Comparison of ENCODE assay signal across 8 cellular contexts in genomic region chr11:113675003-113675471, GRCh38. TPM values are rescaled to one million over a fixed set of nuclear protein-coding genes. Genes with fewer than 3 reads are reported as not detected.
DNase-seq lines count a peak whose midpoint lies in the region; ATAC-seq and TF ChIP-seq lines count a peak whose summit lies in the region.

No MANE protein-coding gene starts in this region.

- intact Hi-C loops in ascending aorta (cut with DNase I): no loop called here

- no peak for TF ChIP-seq CTCF in ascending aorta (IDR thresholded peaks at IDR 0.05)
- TF ChIP-seq CTCF in thoracic aorta (IDR thresholded peaks at IDR 0.05): no peak

- H3K27ac ChIP-seq in ascending aorta (peak overlapping the region; percentile 66 to 75), thoracic aorta (peak overlapping the region; percentile 36 to 44)

- ATAC-seq in HG03139 (IDR thresholded peaks at IDR 0.05; ENCODE audit: unreplicated experiment) (peak; percentile 63), thoracic aorta (ENCODE audit: insufficient number of reproducible peaks, low FRiP score, low read depth) (no peak)

- no peaks in the 10 kb centered on the region for H3K36me3 ChIP-seq in ascending aorta
- no peaks in the 10 kb centered on the region for H3K36me3 ChIP-seq in thoracic aorta

- peak overlapping the region in 1 of 2 donors; percentile 1 for H3K4me3 ChIP-seq in ascending aorta
- peak overlapping the region; percentile 32 for H3K4me3 ChIP-seq in thoracic aorta

- peaks cover 0 to 23% of the 10 kb centered on the region in 2 donors for H3K4me1 ChIP-seq in ascending aorta
- peaks cover 20 to 40% of the 10 kb centered on the region in 2 donors for H3K4me1 ChIP-seq in thoracic aorta (ENCODE audit: control insufficient read depth in 1 of 2, low read depth in 2 of 2)

- H3K9me3 ChIP-seq in ascending aorta: no peaks in the 10 kb centered on the region
- no peaks in the 10 kb centered on the region for H3K9me3 ChIP-seq in thoracic aorta

- H3K27me3 ChIP-seq in ascending aorta (no peaks in the 10 kb centered on the region), thoracic aorta (replicated peaks; ENCODE audit: insufficient read depth) (no peaks in the 10 kb centered on the region)

- peak; percentile 23 for DNase-seq in stimulated activated CD4-positive, alpha-beta T cell treated with anti-CD3 and anti-CD28 coated beads, Interleukin-1b, Interleukin-23, amount 100 ng/mL, for 48 hours
- no peak for DNase-seq in stimulated activated CD4-positive, alpha-beta T cell treated with anti-CD3 and anti-CD28 coated beads, Interleukin-4, amount 100 ng/mL, for 1 hour
- DNase-seq in ascending aorta (ENCODE audit: low spot score in 2 of 2) (no peak), thoracic aorta (ENCODE audit: low spot score) (no peak), DMS79 treated with DMSO at 0.1 percent for 48 hours (lab: John Stamatoyannopoulos, UW) (no peak), DMS79 (lab: John Stamatoyannopoulos, UW) (no peak), CD1c-positive myeloid dendritic cell (ENCODE audit: extremely low spot score) (no peak)

RNA-seq across cellular contexts. Expression of gene TMPRSS5, which starts 31.1 kb away (rescaled TPM):
- total RNA-seq in ascending aorta (not detected), thoracic aorta (1 to 10 TPM in 1 of 2 donors, not detected in 1; 2.0 TPM)
